Comparison of ENCODE assay signal across 19 cellular contexts in the genomic region with DNA sequence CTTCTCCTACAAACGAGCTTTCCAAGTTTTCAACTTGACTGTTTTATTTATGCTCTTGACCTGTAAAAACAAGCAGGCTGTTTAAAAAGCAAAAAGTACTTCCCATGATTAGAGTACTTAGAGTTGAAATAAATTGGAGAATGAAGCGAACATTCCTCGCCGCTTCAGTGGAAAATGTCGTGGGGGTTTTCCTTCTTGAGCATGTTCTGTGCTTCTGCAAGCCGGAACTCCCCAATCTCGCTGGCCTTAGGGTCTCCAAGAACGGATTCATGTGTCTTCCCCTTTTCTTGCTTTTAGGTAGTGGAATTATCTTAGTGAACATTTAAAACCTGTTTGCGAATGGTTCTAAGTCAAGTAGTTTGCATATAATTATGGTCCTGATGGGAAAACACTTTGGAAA.
DNase-seq lines count a peak whose midpoint lies in the region; ATAC-seq and TF ChIP-seq lines count a peak whose summit lies in the region.
"Had no signal": no experiment of that assay in that cellular context is flagged by ENCODE, and none has a peak within 500 bp of the region (broad histone marks: within the 10 kb centered on the region; RNA-seq: fewer than 3 reads in every experiment).

No MANE protein-coding gene starts in this region.

- TF ChIP-seq CTCF in nephron (IDR thresholded peaks at IDR 0.05; ENCODE audit: unreplicated experiment in 3 of 3): no peak
- TF ChIP-seq CTCF in heart left ventricle (IDR thresholded peaks at IDR 0.05): no peak

- intact Hi-C loops in heart left ventricle (cut with DNase I): no loop called here

- TF ChIP-seq POLR2A in heart left ventricle (IDR thresholded peaks at IDR 0.05): no peak

- peaks cover 0 to 15% (median 2%) of the 10 kb centered on the region in 9 donors for H3K27me3 ChIP-seq in heart left ventricle
- H3K27me3 ChIP-seq: BLaER1 had no signal

- peaks cover 10% of the 10 kb centered on the region for H3K27me3 Mint-ChIP-seq in nephron (ENCODE audit: low read depth)

- H3K36me3 ChIP-seq in urinary bladder (ENCODE audit: insufficient read depth): no peaks in the 10 kb centered on the region
- no peaks in the 10 kb centered on the region for H3K36me3 ChIP-seq in heart left ventricle
- H3K36me3 ChIP-seq: BLaER1, HAP-1 had no signal

- ATAC-seq in heart left ventricle: no peak
- ATAC-seq: CD8-positive, alpha-beta T cell had no signal

- 60% methylated on average over 9 of the region's 9 CpGs for WGBS in urinary bladder
- 69 to 80% (median 77%) methylated on average over 9 of the region's 9 CpGs for WGBS in heart left ventricle, 4 donors

- DNase-seq in DMS79 treated with DMSO at 0.1 percent for 48 hours (lab: John Stamatoyannopoulos, UW) (peak; percentile 58), NCI-H1105 (lab: John Stamatoyannopoulos, UW) (peak; percentile 11), NCI-H1092 (lab: John Stamatoyannopoulos, UW) (no peak), heart left ventricle (no peak), NCI-H69 (lab: John Stamatoyannopoulos, UW) (no peak)
- no peak for DNase-seq in activated naive CD4-positive, alpha-beta T cell (lab: John Stamatoyannopoulos, UW)
- DNase-seq: Caco-2; CD4-positive, CD25-positive, alpha-beta regulatory T cell; CD8-positive, alpha-beta T cell; DMS153; GF-D8; GOT3; HFFc6 had no signal

- peaks cover 10% of the 10 kb centered on the region for H3K9me3 Mint-ChIP-seq in nephron

- no peaks in the 10 kb centered on the region for H3K36me3 Mint-ChIP-seq in nephron (ENCODE audit: low read depth)
- H3K36me3 Mint-ChIP-seq: CD4-positive, CD25-positive, alpha-beta regulatory T cell; CD8-positive, alpha-beta T cell had no signal

- H3K4me1 Mint-ChIP-seq in nephron: peaks cover 42% of the 10 kb centered on the region
- H3K4me1 Mint-ChIP-seq: B cell; CD4-positive, CD25-positive, alpha-beta regulatory T cell had no signal

- peaks cover 0 to 14% (median 6%) of the 10 kb centered on the region in 12 donors for H3K9me3 ChIP-seq in heart left ventricle
- H3K9me3 ChIP-seq: Caco-2 had no signal

- no peak overlapping the region for H3K27ac ChIP-seq in urinary bladder (ENCODE audit: low read depth)
- no peak overlapping the region for H3K27ac ChIP-seq in heart left ventricle
- H3K27ac ChIP-seq: BLaER1, C4-2B had no signal

- H3K27ac Mint-ChIP-seq in nephron: peak overlapping the region in 2 of 3 experiments; percentile 4 to 6
- H3K27ac Mint-ChIP-seq: B cell; CD4-positive, CD25-positive, alpha-beta regulatory T cell; CD8-positive, alpha-beta T cell; HFFc6 had no signal

- H3K4me1 ChIP-seq in urinary bladder (ENCODE audit: insufficient read depth) (peaks cover 2% of the 10 kb centered on the region), heart left ventricle (no peaks in the 10 kb centered on the region)
- H3K4me1 ChIP-seq: BLaER1, Caco-2 had no signal

- H3K4me3 Mint-ChIP-seq in nephron: no peak overlapping the region
- H3K4me3 Mint-ChIP-seq: B cell; CD4-positive, CD25-positive, alpha-beta regulatory T cell; CD8-positive, alpha-beta T cell; HFFc6 had no signal

- H3K4me3 ChIP-seq in urinary bladder (ENCODE audit: low read depth, low read length) (peak overlapping the region; percentile 5), heart left ventricle (no peak overlapping the region)
- H3K4me3 ChIP-seq: BLaER1, HAP-1 had no signal

Comparison
In these comparisons a context has a peak if more than half of its experiments do, and no peak if none do; other contexts are left out.
1. DNase-seq: peak in DMS79 treated with DMSO at 0.1 percent for 48 hours (single experiment) and NCI-H1105 (single experiment); none in activated naive CD4-positive, alpha-beta T cell (0 of 4), NCI-H1092 (single experiment), heart left ventricle (0 of 5) and NCI-H69 (single experiment).